1 cellular context compared by ENCODE assay signal in the genomic region with DNA sequence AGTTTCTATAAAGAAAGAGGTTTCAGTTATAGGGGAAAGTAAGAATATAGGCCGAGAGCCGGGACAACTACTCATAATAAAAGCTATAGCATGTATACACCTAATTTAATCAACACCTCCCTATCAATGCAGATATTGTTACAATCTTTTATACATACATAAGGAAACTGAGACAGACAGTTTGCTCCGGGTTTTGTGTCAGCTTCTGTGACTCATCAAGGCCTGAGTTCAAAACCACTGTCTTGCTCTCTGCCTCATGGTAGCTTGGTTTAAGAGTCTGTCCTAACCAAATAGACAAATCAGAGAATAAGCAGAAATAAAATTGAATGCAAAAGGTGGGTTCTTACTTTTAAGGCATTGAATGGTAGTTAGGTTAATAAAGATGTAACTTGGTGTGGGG.
TF ChIP-seq lines count a peak whose summit lies in the region.

No MANE protein-coding gene starts in this region.

TF ChIP-seq in HCT116, 20 proteins besides CTCF, POLR2A, EP300 and RAD21:
- TF ChIP-seq FOSL1 (IDR thresholded peaks at IDR 0.05; ENCODE audit: low read depth) (0 out of 2 replicates have a peak, but pooled peaks have one; percentile 7), SIN3A (IDR thresholded peaks at IDR 0.05; ENCODE audit: low read depth) (no peak)
TF ChIP-seq in HCT116: peak in this region for 1.
